In genomic region chr9:17031546-17031945, GRCh38 we compare ENCODE assay signal across 14 cellular contexts.
DNase-seq lines count a peak whose midpoint lies in the region; ATAC-seq and TF ChIP-seq lines count a peak whose summit lies in the region.
"Had no signal": no experiment of that assay in that cellular context is flagged by ENCODE, and none has a peak within 500 bp of the region (broad histone marks: within the 10 kb centered on the region; RNA-seq: fewer than 3 reads in every experiment).

No MANE protein-coding gene starts in this region.

- CTCF ChIA-PET in activated CD8-positive, alpha-beta memory T cell treated with anti-CD3 and anti-CD28 coated beads, Interleukin-2, amount 10 ng/mL, durations not matched to agents 7 days and 5 days (lab: Charles Lee) = no interaction called here

- no peak for TF ChIP-seq CTCF in MM.1S (IDR thresholded peaks at IDR 0.05; ENCODE audit: low read length)
- TF ChIP-seq CTCF in choroid plexus epithelial cell (conservative IDR thresholded peaks at IDR 0.05; ENCODE audit: low read depth, low read length) = no peak
- TF ChIP-seq CTCF in fibroblast of villous mesenchyme (IDR thresholded peaks at IDR 0.05; ENCODE audit: insufficient read depth, low read depth, low read length) = no peak

- no peaks in the 10 kb centered on the region for H3F3A ChIP-seq in MM.1S (ENCODE audit: insufficient read depth, low read length)

- no peaks in the 10 kb centered on the region for H3K36me3 ChIP-seq in MM.1S (replicated peaks; ENCODE audit: insufficient read depth, low read length)
- H3K36me3 ChIP-seq: HAP-1 had no signal

- H3K27ac ChIP-seq in MM.1S (ENCODE audit: low read length) = no peak overlapping the region

- no peaks in the 10 kb centered on the region for H3K79me2 ChIP-seq in MM.1S (ENCODE audit: low read length)

- H4K20me1 ChIP-seq in MM.1S (ENCODE audit: insufficient read depth, low read length) = no peaks in the 10 kb centered on the region

- H3K9me2 ChIP-seq in MM.1S (replicated peaks; ENCODE audit: insufficient read depth, low read length) = no peaks in the 10 kb centered on the region

- no peaks in the 10 kb centered on the region for H3K27me3 Mint-ChIP-seq in activated CD8-positive, alpha-beta memory T cell treated with anti-CD3 and anti-CD28 coated beads, Interleukin-2, amount 10 ng/mL, durations not matched to agents 7 days and 5 days

- no peak overlapping the region for H3K9ac ChIP-seq in MM.1S (ENCODE audit: low read length)

- no peaks in the 10 kb centered on the region for H3K36me3 Mint-ChIP-seq in activated CD8-positive, alpha-beta memory T cell treated with anti-CD3 and anti-CD28 coated beads, Interleukin-2, amount 10 ng/mL, durations not matched to agents 7 days and 5 days
- H3K36me3 Mint-ChIP-seq: CD14-positive monocyte; CD8-positive, alpha-beta T cell had no signal

- DNase-seq in Ammon's horn (ENCODE audit: low spot score) (peak; percentile 45), MM.1S (peak; percentile 39), choroid plexus epithelial cell (ENCODE audit: low read depth) (peak; percentile 4), fibroblast of villous mesenchyme (ENCODE audit: low read depth) (peak; percentile 29), foreskin melanocyte (no peak), NAMALWA (ENCODE audit: low spot score) (no peak)
- DNase-seq in activated CD8-positive, alpha-beta memory T cell treated with anti-CD3 and anti-CD28 coated beads, Interleukin-2, amount 10 ng/mL, durations not matched to agents 7 days and 5 days = no peak
- DNase-seq: CD8-positive, alpha-beta T cell; COR-L47; DMS153; DMS79 treated with DMSO at 0.1 percent for 48 hours; EL had no signal

- peaks cover 9% of the 10 kb centered on the region for H3K9me3 Mint-ChIP-seq in activated CD8-positive, alpha-beta memory T cell treated with anti-CD3 and anti-CD28 coated beads, Interleukin-2, amount 10 ng/mL, durations not matched to agents 7 days and 5 days (ENCODE audit: low read depth)

- no peak overlapping the region for H2AFZ ChIP-seq in MM.1S (ENCODE audit: low read length)

- H3K4me3 Mint-ChIP-seq in activated CD8-positive, alpha-beta memory T cell treated with anti-CD3 and anti-CD28 coated beads, Interleukin-2, amount 10 ng/mL, durations not matched to agents 7 days and 5 days = no peak overlapping the region
- H3K4me3 Mint-ChIP-seq: CD14-positive monocyte; CD8-positive, alpha-beta T cell had no signal

- no peaks in the 10 kb centered on the region for H3K4me1 Mint-ChIP-seq in activated CD8-positive, alpha-beta memory T cell treated with anti-CD3 and anti-CD28 coated beads, Interleukin-2, amount 10 ng/mL, durations not matched to agents 7 days and 5 days
- H3K4me1 Mint-ChIP-seq: CD14-positive monocyte had no signal

- H3K27me3 ChIP-seq in MM.1S (replicated peaks; ENCODE audit: insufficient read depth, low read length) = no peaks in the 10 kb centered on the region

- H3K27ac Mint-ChIP-seq in activated CD8-positive, alpha-beta memory T cell treated with anti-CD3 and anti-CD28 coated beads, Interleukin-2, amount 10 ng/mL, durations not matched to agents 7 days and 5 days = no peak overlapping the region
- H3K27ac Mint-ChIP-seq: CD14-positive monocyte; CD8-positive, alpha-beta T cell had no signal

- H3K4me3 ChIP-seq in MM.1S (ENCODE audit: low read length) (no peak overlapping the region), choroid plexus epithelial cell (ENCODE audit: low read depth, low read length) (no peak overlapping the region), fibroblast of villous mesenchyme (ENCODE audit: low read depth, low read length) (no peak overlapping the region)
- H3K4me3 ChIP-seq: HAP-1 had no signal

- H3K4me1 ChIP-seq in MM.1S (ENCODE audit: low read length) = 0 out of 2 replicates have a peak, but pooled peaks cover 3% of the 10 kb centered on the region
- H3K4me1 ChIP-seq: HAP-1 had no signal

- H3K4me2 ChIP-seq in MM.1S (ENCODE audit: low read depth, low read length) = no peak overlapping the region

- H3K9me3 ChIP-seq in MM.1S (replicated peaks; ENCODE audit: insufficient read depth, low read length) = no peaks in the 10 kb centered on the region
- H3K9me3 ChIP-seq: HAP-1 had no signal

- no peak for ATAC-seq in activated CD8-positive, alpha-beta memory T cell treated with anti-CD3 and anti-CD28 coated beads, Interleukin-2, amount 10 ng/mL, durations not matched to agents 7 days and 5 days
- ATAC-seq: CD8-positive, alpha-beta T cell had no signal

Comparison
In these comparisons a context has a peak if more than half of its experiments do, and no peak if none do; other contexts are left out.
1. DNase-seq: peak in Ammon's horn (single experiment), MM.1S (single experiment), choroid plexus epithelial cell (single experiment) and fibroblast of villous mesenchyme (single experiment); none in activated CD8-positive, alpha-beta memory T cell treated with anti-CD3 and anti-CD28 coated beads, Interleukin-2, amount 10 ng/mL, durations not matched to agents 7 days and 5 days (single experiment), foreskin melanocyte (single experiment) and NAMALWA (single experiment).